1 cellular context compared by ENCODE assay signal in genomic region chr3:195539479-195539878, GRCh38.
TF ChIP-seq lines count a peak whose summit lies in the region.

No MANE protein-coding gene starts in this region.

TF ChIP-seq in GM12878, 131 proteins besides CTCF, POLR2A, EP300 and RAD21:
- TF ChIP-seq SMAD1 (IDR thresholded peaks at IDR 0.05; ENCODE audit: low read depth, partially characterized antibody) (no peak), MLLT1 (IDR thresholded peaks at IDR 0.05) (peak; percentile 69), MYB (IDR thresholded peaks at IDR 0.05; ENCODE audit: borderline replicate concordance, low read depth, low read length) (no peak), BRCA1 (IDR thresholded peaks at IDR 0.05; ENCODE audit: low read depth, low read length) (no peak)
